In the genomic region with DNA sequence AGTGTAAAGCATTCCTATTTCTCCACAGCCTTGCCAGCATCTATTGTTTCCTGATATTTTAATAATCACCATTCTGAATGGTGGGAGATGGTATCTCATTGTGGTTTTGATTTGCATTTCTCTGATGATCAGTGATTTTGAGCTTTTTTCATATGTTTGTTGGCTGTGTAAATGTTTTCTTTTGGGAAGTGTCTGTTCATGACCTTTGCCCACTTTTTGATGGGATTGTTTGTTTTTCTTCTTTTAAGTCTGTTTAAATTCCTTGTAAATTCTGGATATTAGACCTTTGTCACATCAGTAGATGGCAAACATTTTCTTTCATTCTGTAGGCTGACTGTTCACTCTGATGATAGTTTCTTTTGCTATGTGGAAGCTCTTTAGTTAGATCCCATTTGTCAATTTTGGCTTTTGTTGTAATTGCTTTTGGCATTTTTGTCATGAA, we compare ENCODE assay signal across 1 cellular context.
TF ChIP-seq lines count a peak whose summit lies in the region.
"Not testable (repeated sequence)": the region's sequence is repeated elsewhere in the genome, so short reads cannot be mapped to it uniquely, and the experiment has no call there.

No MANE protein-coding gene starts in this region.

TF ChIP-seq in HepG2, 621 proteins besides CTCF, POLR2A, EP300 and RAD21 (continued from another document and continues in another):
- TF ChIP-seq HOMEZ (CRISPR knock-in tag; IDR thresholded peaks at IDR 0.05; ENCODE audit: low read depth) (peak; percentile 89; the same call in 1 of the 2 replicates), ARID5B (CRISPR knock-in tag; IDR thresholded peaks at IDR 0.05) (peak; percentile 96), MIXL1 (CRISPR knock-in tag; IDR thresholded peaks at IDR 0.05) (peak; percentile 80), CREB1 (IDR thresholded peaks at IDR 0.05) (peak; percentile 40; the same call in 1 of the 2 replicates), SIX1 (CRISPR knock-in tag; IDR thresholded peaks at IDR 0.05; ENCODE audit: borderline replicate concordance) (peak; percentile 71; the same call in 1 of the 2 replicates), SMYD3 (CRISPR knock-in tag; IDR thresholded peaks at IDR 0.05) (0 out of 2 replicates have a peak, but pooled peaks have one; percentile 47), FOXK2 (IDR thresholded peaks at IDR 0.05) (peak; percentile 35; the same call in 1 of the 2 replicates), THAP11 (CRISPR knock-in tag; IDR thresholded peaks at IDR 0.05) (peak; percentile 42; the same call in 1 of the 2 replicates), ETV5 (CRISPR knock-in tag; IDR thresholded peaks at IDR 0.05; ENCODE audit: borderline replicate concordance) (peak; percentile 40), HNF4A (CRISPR knock-in tag; IDR thresholded peaks at IDR 0.05) (peak; percentile 89), ATF1 (CRISPR knock-in tag; IDR thresholded peaks at IDR 0.05) (peak; percentile 67; the same call in 1 of the 2 replicates), MIER3 (CRISPR knock-in tag; IDR thresholded peaks at IDR 0.05; ENCODE audit: borderline replicate concordance) (peak; percentile 73; the same call in 1 of the 2 replicates), ZNF503 (CRISPR knock-in tag; IDR thresholded peaks at IDR 0.05) (peak; percentile 88), NFYB (CRISPR knock-in tag; IDR thresholded peaks at IDR 0.05) (peak; percentile 26; the same call in 1 of the 2 replicates), NFYC (CRISPR knock-in tag; IDR thresholded peaks at IDR 0.05) (0 out of 2 replicates have a peak, but pooled peaks have one; percentile 33), FOXP1 (IDR thresholded peaks at IDR 0.05) (peak; percentile 96), FOXP1 (CRISPR knock-in tag; IDR thresholded peaks at IDR 0.05) (peak; percentile 94), KLF11 (CRISPR knock-in tag; IDR thresholded peaks at IDR 0.05) (0 out of 2 replicates have a peak, but pooled peaks have one; percentile 32), HMG20B (CRISPR knock-in tag; conservative IDR thresholded peaks at IDR 0.05) (peak; percentile 90; the same call in 1 of the 2 replicates), PHF5A (CRISPR knock-in tag; IDR thresholded peaks at IDR 0.05; ENCODE audit: low read depth, unreplicated experiment) (peak; percentile 43), YEATS2 (CRISPR knock-in tag; IDR thresholded peaks at IDR 0.05; ENCODE audit: borderline replicate concordance) (peak; percentile 42; the same call in 1 of the 2 replicates), SOX13 (IDR thresholded peaks at IDR 0.05) (peak; percentile 86), SOX13 (CRISPR knock-in tag; conservative IDR thresholded peaks at IDR 0.05 in 1 of 2, IDR thresholded peaks at IDR 0.05 in 1 of 2) (peak in 1 of 2 experiments; percentile 99; a peak in 2 of 4 replicates), KLF16 (CRISPR knock-in tag; IDR thresholded peaks at IDR 0.05) (peak in 1 of 2 experiments; percentile 71; a peak in 1 of 4 replicates), CREM (IDR thresholded peaks at IDR 0.05) (peak; percentile 92), ZNF331 (CRISPR knock-in tag; IDR thresholded peaks at IDR 0.05) (peak; percentile 50; the same call in 1 of the 2 replicates), FOXK1 (CRISPR knock-in tag; IDR thresholded peaks at IDR 0.05; ENCODE audit: borderline replicate concordance, low read depth) (peak; percentile 64), KLF6 (CRISPR knock-in tag; IDR thresholded peaks at IDR 0.05) (0 out of 2 replicates have a peak, but pooled peaks have one; percentile 51), ZBTB34 (CRISPR knock-in tag; IDR thresholded peaks at IDR 0.05) (0 out of 2 replicates have a peak, but pooled peaks have one; percentile 77), KAT8 (CRISPR knock-in tag; IDR thresholded peaks at IDR 0.05) (peak; percentile 62), STAG1 (CRISPR knock-in tag; IDR thresholded peaks at IDR 0.05) (peak; percentile 17; the same call in 1 of the 2 replicates)
- TF ChIP-seq CREB1, CREM (CRISPR knock-in tag; IDR thresholded peaks at IDR 0.05): not testable (repeated sequence)
- TF ChIP-seq, protein P1, sequence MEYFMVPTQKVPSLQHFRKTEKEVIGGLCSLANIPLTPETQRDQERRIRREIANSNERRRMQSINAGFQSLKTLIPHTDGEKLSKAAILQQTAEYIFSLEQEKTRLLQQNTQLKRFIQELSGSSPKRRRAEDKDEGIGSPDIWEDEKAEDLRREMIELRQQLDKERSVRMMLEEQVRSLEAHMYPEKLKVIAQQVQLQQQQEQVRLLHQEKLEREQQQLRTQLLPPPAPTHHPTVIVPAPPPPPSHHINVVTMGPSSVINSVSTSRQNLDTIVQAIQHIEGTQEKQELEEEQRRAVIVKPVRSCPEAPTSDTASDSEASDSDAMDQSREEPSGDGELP (IDR thresholded peaks at IDR 0.05; ENCODE audit: borderline replicate concordance, low read depth): peak; percentile 9; the same call in 1 of the 2 replicates
- TF ChIP-seq, protein P2, sequence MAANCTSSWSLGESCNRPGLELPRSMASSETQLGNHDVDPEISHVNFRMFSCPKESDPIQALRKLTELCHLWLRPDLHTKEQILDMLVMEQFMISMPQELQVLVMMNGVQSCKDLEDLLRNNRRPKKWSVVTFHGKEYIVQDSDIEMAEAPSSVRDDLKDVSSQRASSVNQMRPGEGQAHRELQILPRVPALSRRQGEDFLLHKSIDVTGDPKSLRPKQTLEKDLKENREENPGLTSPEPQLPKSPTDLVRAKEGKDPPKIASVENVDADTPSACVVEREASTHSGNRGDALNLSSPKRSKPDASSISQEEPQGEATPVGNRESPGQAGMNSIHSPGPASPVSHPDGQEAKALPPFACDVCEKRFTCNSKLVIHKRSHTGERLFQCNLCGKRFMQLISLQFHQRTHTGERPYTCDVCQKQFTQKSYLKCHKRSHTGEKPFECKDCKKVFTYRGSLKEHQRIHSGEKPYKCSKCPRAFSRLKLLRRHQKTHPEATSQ (CRISPR knock-in tag; IDR thresholded peaks at IDR 0.05; ENCODE audit: borderline replicate concordance): peak; percentile 77; the same call in 1 of the 2 replicates
- TF ChIP-seq, protein P3, sequence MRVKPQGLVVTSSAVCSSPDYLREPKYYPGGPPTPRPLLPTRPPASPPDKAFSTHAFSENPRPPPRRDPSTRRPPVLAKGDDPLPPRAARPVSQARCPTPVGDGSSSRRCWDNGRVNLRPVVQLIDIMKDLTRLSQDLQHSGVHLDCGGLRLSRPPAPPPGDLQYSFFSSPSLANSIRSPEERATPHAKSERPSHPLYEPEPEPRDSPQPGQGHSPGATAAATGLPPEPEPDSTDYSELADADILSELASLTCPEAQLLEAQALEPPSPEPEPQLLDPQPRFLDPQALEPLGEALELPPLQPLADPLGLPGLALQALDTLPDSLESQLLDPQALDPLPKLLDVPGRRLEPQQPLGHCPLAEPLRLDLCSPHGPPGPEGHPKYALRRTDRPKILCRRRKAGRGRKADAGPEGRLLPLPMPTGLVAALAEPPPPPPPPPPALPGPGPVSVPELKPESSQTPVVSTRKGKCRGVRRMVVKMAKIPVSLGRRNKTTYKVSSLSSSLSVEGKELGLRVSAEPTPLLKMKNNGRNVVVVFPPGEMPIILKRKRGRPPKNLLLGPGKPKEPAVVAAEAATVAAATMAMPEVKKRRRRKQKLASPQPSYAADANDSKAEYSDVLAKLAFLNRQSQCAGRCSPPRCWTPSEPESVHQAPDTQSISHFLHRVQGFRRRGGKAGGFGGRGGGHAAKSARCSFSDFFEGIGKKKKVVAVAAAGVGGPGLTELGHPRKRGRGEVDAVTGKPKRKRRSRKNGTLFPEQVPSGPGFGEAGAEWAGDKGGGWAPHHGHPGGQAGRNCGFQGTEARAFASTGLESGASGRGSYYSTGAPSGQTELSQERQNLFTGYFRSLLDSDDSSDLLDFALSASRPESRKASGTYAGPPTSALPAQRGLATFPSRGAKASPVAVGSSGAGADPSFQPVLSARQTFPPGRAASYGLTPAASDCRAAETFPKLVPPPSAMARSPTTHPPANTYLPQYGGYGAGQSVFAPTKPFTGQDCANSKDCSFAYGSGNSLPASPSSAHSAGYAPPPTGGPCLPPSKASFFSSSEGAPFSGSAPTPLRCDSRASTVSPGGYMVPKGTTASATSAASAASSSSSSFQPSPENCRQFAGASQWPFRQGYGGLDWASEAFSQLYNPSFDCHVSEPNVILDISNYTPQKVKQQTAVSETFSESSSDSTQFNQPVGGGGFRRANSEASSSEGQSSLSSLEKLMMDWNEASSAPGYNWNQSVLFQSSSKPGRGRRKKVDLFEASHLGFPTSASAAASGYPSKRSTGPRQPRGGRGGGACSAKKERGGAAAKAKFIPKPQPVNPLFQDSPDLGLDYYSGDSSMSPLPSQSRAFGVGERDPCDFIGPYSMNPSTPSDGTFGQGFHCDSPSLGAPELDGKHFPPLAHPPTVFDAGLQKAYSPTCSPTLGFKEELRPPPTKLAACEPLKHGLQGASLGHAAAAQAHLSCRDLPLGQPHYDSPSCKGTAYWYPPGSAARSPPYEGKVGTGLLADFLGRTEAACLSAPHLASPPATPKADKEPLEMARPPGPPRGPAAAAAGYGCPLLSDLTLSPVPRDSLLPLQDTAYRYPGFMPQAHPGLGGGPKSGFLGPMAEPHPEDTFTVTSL (CRISPR knock-in tag; IDR thresholded peaks at IDR 0.05; ENCODE audit: borderline replicate concordance): peak; percentile 99
- TF ChIP-seq, protein P4, sequence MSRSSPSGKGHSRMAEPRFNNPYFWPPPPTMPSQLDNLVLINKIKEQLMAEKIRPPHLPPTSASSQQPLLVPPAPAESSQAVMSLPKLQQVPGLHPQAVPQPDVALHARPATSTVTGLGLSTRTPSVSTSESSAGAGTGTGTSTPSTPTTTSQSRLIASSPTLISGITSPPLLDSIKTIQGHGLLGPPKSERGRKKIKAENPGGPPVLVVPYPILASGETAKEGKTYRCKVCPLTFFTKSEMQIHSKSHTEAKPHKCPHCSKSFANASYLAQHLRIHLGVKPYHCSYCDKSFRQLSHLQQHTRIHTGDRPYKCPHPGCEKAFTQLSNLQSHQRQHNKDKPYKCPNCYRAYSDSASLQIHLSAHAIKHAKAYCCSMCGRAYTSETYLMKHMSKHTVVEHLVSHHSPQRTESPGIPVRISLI (CRISPR knock-in tag; IDR thresholded peaks at IDR 0.05; ENCODE audit: borderline replicate concordance): peak; percentile 94
